ENCODE assay signal across 11 cellular contexts in genomic region chr2:29110916-29111315, GRCh38. TPM values are rescaled to one million over a fixed set of nuclear protein-coding genes. Genes with fewer than 3 reads are reported as not detected.
DNase-seq lines count a peak whose midpoint lies in the region; ATAC-seq and TF ChIP-seq lines count a peak whose summit lies in the region.
"Had no signal": no experiment of that assay in that cellular context is flagged by ENCODE, and none has a peak within 500 bp of the region (broad histone marks: within the 10 kb centered on the region; RNA-seq: fewer than 3 reads in every experiment).

No MANE protein-coding gene starts in this region.

- ATAC-seq in activated T-cell treated with anti-CD3 and anti-CD28 coated beads, Interleukin-2, amount 50 U/mL, for 72 hours (replicated peaks in 1 of 2), result peak; percentile 55 to 66
- peak; percentile 42 for ATAC-seq in HG02759 (IDR thresholded peaks at IDR 0.05; ENCODE audit: unreplicated experiment)
- ATAC-seq in Panc1, result no peak
- ATAC-seq in stimulated activated effector memory CD8-positive, alpha-beta T cell treated with anti-CD3 and anti-CD28 coated beads, Interleukin-12 subunit alpha, Interleukin-12 subunit beta, amount 100 ng/mL, for 72 hours, result peak; percentile 74
- ATAC-seq in HG03439 (IDR thresholded peaks at IDR 0.05; ENCODE audit: unreplicated experiment), result no peak

- H3K27me3 Mint-ChIP-seq in activated T-cell treated with anti-CD3 and anti-CD28 coated beads, Interleukin-2, amount 50 U/mL, for 72 hours (ENCODE audit: low read depth), result no peaks in the 10 kb centered on the region

- no TSS peak for BruUV-seq in Panc1 (replicated peaks; lab: Mats Ljungman, UMichigan)

- no peak overlapping the region for H3K27ac Mint-ChIP-seq in activated T-cell treated with anti-CD3 and anti-CD28 coated beads, Interleukin-2, amount 50 U/mL, for 72 hours
- H3K27ac Mint-ChIP-seq in stimulated activated effector memory CD8-positive, alpha-beta T cell treated with anti-CD3 and anti-CD28 coated beads, Interleukin-12 subunit alpha, Interleukin-12 subunit beta, amount 100 ng/mL, for 72 hours, result no peak overlapping the region
- H3K27ac Mint-ChIP-seq: nephron progenitor cell; T-helper 1 cell treated with Interleukin-12 subunit alpha and Interleukin-12 subunit beta and Interleukin-4 antibody, amounts not matched to agents 30 μg/mL and 1 μg/mL, for 36 hours had no signal

- intact Hi-C loops in Panc1 (cut with micrococcal nuclease; ENCODE audit: unreplicated experiment), result no loop called here

- no peak for TF ChIP-seq CTCF in Panc1 (IDR thresholded peaks at IDR 0.05)

- DNase-seq in activated T-cell treated with anti-CD3 and anti-CD28 coated beads, Interleukin-2, amount 50 U/mL, for 72 hours, result peak in 1 of 2 donors; percentile 8
- DNase-seq in activated T-cell treated with anti-CD3 and anti-CD28 coated beads for 4 hours (no peak), Panc1 (ENCODE audit: low read depth, low spot score) (no peak), hepatic stellate cell (ENCODE audit: low spot score) (no peak)
- DNase-seq in stimulated activated effector memory CD8-positive, alpha-beta T cell treated with anti-CD3 and anti-CD28 coated beads, Interleukin-12 subunit alpha, Interleukin-12 subunit beta, amount 100 ng/mL, for 72 hours (ENCODE audit: low spot score in 2 of 2), result no peak
- no peak for DNase-seq in stimulated activated CD4-positive, alpha-beta T cell treated with anti-CD3 and anti-CD28 coated beads, Interleukin-2, amount 100 ng/mL, for 24 hours
- DNase-seq: nephron progenitor cell; stimulated activated CD4-positive, alpha-beta T cell treated with anti-CD3 and anti-CD28 coated beads, Interleukin-4, amount 100 ng/mL, for 1 hour had no signal

- H3K4me1 ChIP-seq in Panc1 (ENCODE audit: control insufficient read depth, insufficient read depth, low read length), result peaks cover 45% of the 10 kb centered on the region

- no peak overlapping the region for H3K4me3 Mint-ChIP-seq in activated T-cell treated with anti-CD3 and anti-CD28 coated beads, Interleukin-2, amount 50 U/mL, for 72 hours
- H3K4me3 Mint-ChIP-seq in stimulated activated effector memory CD8-positive, alpha-beta T cell treated with anti-CD3 and anti-CD28 coated beads, Interleukin-12 subunit alpha, Interleukin-12 subunit beta, amount 100 ng/mL, for 72 hours, result no peak overlapping the region
- H3K4me3 Mint-ChIP-seq: nephron progenitor cell; T-helper 1 cell treated with Interleukin-12 subunit alpha and Interleukin-12 subunit beta and Interleukin-4 antibody, amounts not matched to agents 30 μg/mL and 1 μg/mL, for 36 hours had no signal

- H3K36me3 Mint-ChIP-seq in activated T-cell treated with anti-CD3 and anti-CD28 coated beads, Interleukin-2, amount 50 U/mL, for 72 hours (ENCODE audit: insufficient read depth in 2 of 2), result peaks cover 2 to 3% of the 10 kb centered on the region in 2 donors
- peaks cover 10% of the 10 kb centered on the region for H3K36me3 Mint-ChIP-seq in stimulated activated effector memory CD8-positive, alpha-beta T cell treated with anti-CD3 and anti-CD28 coated beads, Interleukin-12 subunit alpha, Interleukin-12 subunit beta, amount 100 ng/mL, for 72 hours

- peaks cover 31% of the 10 kb centered on the region for H3K4me1 Mint-ChIP-seq in activated T-cell treated with anti-CD3 and anti-CD28 coated beads, Interleukin-2, amount 50 U/mL, for 72 hours (ENCODE audit: low read depth)
- H3K4me1 Mint-ChIP-seq in stimulated activated effector memory CD8-positive, alpha-beta T cell treated with anti-CD3 and anti-CD28 coated beads, Interleukin-12 subunit alpha, Interleukin-12 subunit beta, amount 100 ng/mL, for 72 hours, result peaks cover 34% of the 10 kb centered on the region

- H3K27me3 ChIP-seq in Panc1 (ENCODE audit: control insufficient read depth, insufficient read depth, low read length), result no peaks in the 10 kb centered on the region

- H3K36me3 ChIP-seq in Panc1 (ENCODE audit: control insufficient read depth, insufficient read depth, low read length), result no peaks in the 10 kb centered on the region

- in situ Hi-C loops in Panc1 (cut with HindIII; ENCODE audit: low pct_unique_long_range_greater_than_20kb, low sequenced_read_pairs), result no loop called here

- CTCF ChIA-PET in Panc1 (lab: Charles Lee), result no interaction called here

- no peak overlapping the region for H3K4me3 ChIP-seq in Panc1 (ENCODE audit: low read depth in 2 of 2, low read length in 2 of 2)

- no peaks in the 10 kb centered on the region for H3K9me3 ChIP-seq in Panc1 (ENCODE audit: control insufficient read depth, insufficient read depth, low read depth, low read length)

- POLR2A ChIA-PET in Panc1 (lab: Charles Lee), result no interaction called here

- H3K9me3 Mint-ChIP-seq in activated T-cell treated with anti-CD3 and anti-CD28 coated beads, Interleukin-2, amount 50 U/mL, for 72 hours, result no peaks in the 10 kb centered on the region
- H3K9me3 Mint-ChIP-seq in stimulated activated effector memory CD8-positive, alpha-beta T cell treated with anti-CD3 and anti-CD28 coated beads, Interleukin-12 subunit alpha, Interleukin-12 subunit beta, amount 100 ng/mL, for 72 hours, result no peaks in the 10 kb centered on the region
- H3K9me3 Mint-ChIP-seq: nephron progenitor cell; T-helper 1 cell treated with Interleukin-12 subunit alpha and Interleukin-12 subunit beta and Interleukin-4 antibody, amounts not matched to agents 30 μg/mL and 1 μg/mL, for 36 hours had no signal

- peak overlapping the region; percentile 70 for H3K27ac ChIP-seq in Panc1 (ENCODE audit: low read length)

RNA-seq across cellular contexts. Expression of gene CLIP4, which starts 4.3 kb away (rescaled TPM):
- 10 to 100 TPM; 25.2 to 28.4 TPM for total RNA-seq in activated T-cell treated with anti-CD3 and anti-CD28 coated beads, Interleukin-2, amount 50 U/mL, for 72 hours
- total RNA-seq in Panc1 (2021; ENCODE audit: unreplicated experiment), result 43.0 TPM
- 15.2 TPM for polyA plus RNA-seq in Panc1 (2012; ENCODE audit: insufficient read length)

RNA-seq across cellular contexts. Expression of gene PCARE, which starts 36.6 kb away (rescaled TPM):
- total RNA-seq in activated T-cell treated with anti-CD3 and anti-CD28 coated beads, Interleukin-2, amount 50 U/mL, for 72 hours, result not detected
- total RNA-seq in Panc1 (2021; ENCODE audit: unreplicated experiment), result not detected
- not detected for polyA plus RNA-seq in Panc1 (2012; ENCODE audit: insufficient read length)

Comparison
In these comparisons a context has a peak if more than half of its experiments do, and no peak if none do; other contexts are left out.
1. ATAC-seq: peak in activated T-cell treated with anti-CD3 and anti-CD28 coated beads, Interleukin-2, amount 50 U/mL, for 72 hours (2 of 2), HG02759 (single experiment) and stimulated activated effector memory CD8-positive, alpha-beta T cell treated with anti-CD3 and anti-CD28 coated beads, Interleukin-12 subunit alpha, Interleukin-12 subunit beta, amount 100 ng/mL, for 72 hours (single experiment); none in Panc1 (single experiment) and HG03439 (single experiment).